Comparison of ENCODE assay signal across 8 cellular contexts in the genomic region with DNA sequence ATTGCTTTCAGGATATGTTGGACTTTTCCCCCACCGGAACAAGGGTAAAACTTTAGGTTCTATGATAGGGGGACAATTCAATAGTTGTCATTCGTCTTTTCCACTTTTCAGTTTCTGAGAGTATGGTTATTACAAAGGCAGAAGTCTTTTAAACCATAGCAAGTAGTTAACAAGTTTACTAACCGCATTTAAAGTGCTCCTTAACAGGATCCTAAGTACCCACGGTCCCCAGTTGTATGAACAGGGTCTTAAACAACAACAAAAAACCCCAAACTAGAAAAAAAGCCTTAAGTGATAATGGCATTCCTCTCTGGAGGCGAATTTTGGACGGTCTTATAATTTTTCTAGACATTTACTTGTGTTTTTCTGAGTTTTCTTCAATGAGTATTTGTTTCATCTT.
DNase-seq lines count a peak whose midpoint lies in the region; ATAC-seq and TF ChIP-seq lines count a peak whose summit lies in the region.

No MANE protein-coding gene starts in this region.

- DNase-seq in AG04449 (ENCODE audit: low read depth, low spot score): no peak
- DNase-seq in central memory CD8-positive, alpha-beta T cell (ENCODE audit: low spot score in 2 of 2): no peak
- no peak for DNase-seq in NCI-H748 (lab: John Stamatoyannopoulos, UW; ENCODE audit: unreplicated experiment)
- no peak for DNase-seq in GM10266 (ENCODE audit: extremely low spot score)

- H3K27me3 ChIP-seq in HUES6 (ENCODE audit: control insufficient read depth, insufficient read depth, low read length) (peaks cover 5% of the 10 kb centered on the region; the same call in 1 of the 2 replicates), muscle layer of colon (ENCODE audit: control insufficient read depth in 1 of 2, insufficient read depth in 2 of 2, low read length in 2 of 2) (no peaks in the 10 kb centered on the region)

- peak overlapping the region; percentile 98 for H3K27ac Mint-ChIP-seq in central memory CD8-positive, alpha-beta T cell (ENCODE audit: low read depth)

- H3K9me3 ChIP-seq in HUES6 (ENCODE audit: control insufficient read depth, insufficient read depth, low read depth, low read length): no peaks in the 10 kb centered on the region
- H3K9me3 ChIP-seq in muscle layer of colon (ENCODE audit: low read length): no peaks in the 10 kb centered on the region

- peak overlapping the region; percentile 97 for H3K4me3 Mint-ChIP-seq in central memory CD8-positive, alpha-beta T cell

- H3K27me3 Mint-ChIP-seq in central memory CD8-positive, alpha-beta T cell: no peaks in the 10 kb centered on the region

- H3K27ac ChIP-seq in HUES6 (ENCODE audit: low read depth, low read length): no peak overlapping the region
- peak overlapping the region; percentile 79 for H3K27ac ChIP-seq in muscle layer of colon (ENCODE audit: low read depth, low read length)

- H3K9ac ChIP-seq in HUES6 (ENCODE audit: low read length) (no peak overlapping the region), muscle layer of colon (ENCODE audit: low read length) (peak overlapping the region; percentile 85)

- no peaks in the 10 kb centered on the region for H3K36me3 ChIP-seq in HUES6 (ENCODE audit: control insufficient read depth, insufficient read depth, low read length)
- no peaks in the 10 kb centered on the region for H3K36me3 ChIP-seq in muscle layer of colon (ENCODE audit: insufficient read depth, low read length)

- H3K4me3 ChIP-seq in AG04449 (ENCODE audit: low read depth, low read length): peak overlapping the region; percentile 84
- H3K4me3 ChIP-seq in HUES6 (ENCODE audit: low read depth, low read length): peak overlapping the region; percentile 93
- peak overlapping the region; percentile 25 to 88 for H3K4me3 ChIP-seq in muscle layer of colon (ENCODE audit: low read depth in 1 of 2, low read length in 2 of 2)

- POLR2A ChIA-PET in AG04449 (lab: Yijun Ruan, JAX): no interaction called here

- no peak for ATAC-seq in central memory CD8-positive, alpha-beta T cell (replicated peaks; ENCODE audit: extremely low read depth, poor library complexity, severe bottlenecking)
- no peak for ATAC-seq in HG03354 (IDR thresholded peaks at IDR 0.05; ENCODE audit: poor library complexity, severe bottlenecking, unreplicated experiment)
- ATAC-seq in HG02571 (IDR thresholded peaks at IDR 0.05; ENCODE audit: unreplicated experiment): no peak

- H3K4me1 ChIP-seq in HUES6 (ENCODE audit: control insufficient read depth, insufficient read depth, low read length) (peaks cover 8% of the 10 kb centered on the region; the same call in 1 of the 2 replicates), muscle layer of colon (ENCODE audit: insufficient read depth, low read length) (peaks cover 34% of the 10 kb centered on the region)

- H3K9me3 Mint-ChIP-seq in central memory CD8-positive, alpha-beta T cell: no peaks in the 10 kb centered on the region

- peaks cover 53% of the 10 kb centered on the region for H3K4me1 Mint-ChIP-seq in central memory CD8-positive, alpha-beta T cell

- CTCF ChIA-PET in AG04449 (lab: Yijun Ruan, JAX): no interaction called here

- TF ChIP-seq CTCF in AG04449 (IDR thresholded peaks at IDR 0.05; ENCODE audit: insufficient read depth, low read length, missing control alignments) (no peak), GM10266 (IDR thresholded peaks at IDR 0.05; ENCODE audit: control insufficient read depth, insufficient read depth, low read depth, missing control alignments) (no peak)

- H3K36me3 Mint-ChIP-seq in central memory CD8-positive, alpha-beta T cell (ENCODE audit: insufficient read depth): peaks cover 18% of the 10 kb centered on the region
